Comparison of ENCODE assay signal across 1 cellular context in the genomic region with DNA sequence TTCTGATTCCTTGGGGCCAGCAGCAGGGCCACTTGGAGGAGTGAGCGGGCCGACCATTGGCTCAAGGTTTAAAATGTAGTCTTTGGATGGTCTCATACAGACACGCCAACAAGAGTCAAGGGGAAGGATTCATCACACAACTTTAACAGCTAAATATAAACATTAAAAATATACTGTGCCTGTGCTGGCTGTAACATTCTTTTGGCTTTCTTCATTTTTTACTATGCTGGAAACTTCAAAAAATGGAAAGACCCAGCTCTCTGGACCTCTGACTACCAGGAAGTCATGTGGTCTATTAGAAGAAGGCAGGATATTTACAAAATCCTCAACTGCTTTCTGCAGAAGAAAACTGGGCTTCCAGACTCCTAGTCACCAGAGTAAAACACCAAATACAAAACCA.
TF ChIP-seq lines count a peak whose summit lies in the region.

No MANE protein-coding gene starts in this region.

TF ChIP-seq in GM23338, 12 proteins besides CTCF, POLR2A, EP300 and RAD21 (continued from another document):
- TF ChIP-seq, protein P1, sequence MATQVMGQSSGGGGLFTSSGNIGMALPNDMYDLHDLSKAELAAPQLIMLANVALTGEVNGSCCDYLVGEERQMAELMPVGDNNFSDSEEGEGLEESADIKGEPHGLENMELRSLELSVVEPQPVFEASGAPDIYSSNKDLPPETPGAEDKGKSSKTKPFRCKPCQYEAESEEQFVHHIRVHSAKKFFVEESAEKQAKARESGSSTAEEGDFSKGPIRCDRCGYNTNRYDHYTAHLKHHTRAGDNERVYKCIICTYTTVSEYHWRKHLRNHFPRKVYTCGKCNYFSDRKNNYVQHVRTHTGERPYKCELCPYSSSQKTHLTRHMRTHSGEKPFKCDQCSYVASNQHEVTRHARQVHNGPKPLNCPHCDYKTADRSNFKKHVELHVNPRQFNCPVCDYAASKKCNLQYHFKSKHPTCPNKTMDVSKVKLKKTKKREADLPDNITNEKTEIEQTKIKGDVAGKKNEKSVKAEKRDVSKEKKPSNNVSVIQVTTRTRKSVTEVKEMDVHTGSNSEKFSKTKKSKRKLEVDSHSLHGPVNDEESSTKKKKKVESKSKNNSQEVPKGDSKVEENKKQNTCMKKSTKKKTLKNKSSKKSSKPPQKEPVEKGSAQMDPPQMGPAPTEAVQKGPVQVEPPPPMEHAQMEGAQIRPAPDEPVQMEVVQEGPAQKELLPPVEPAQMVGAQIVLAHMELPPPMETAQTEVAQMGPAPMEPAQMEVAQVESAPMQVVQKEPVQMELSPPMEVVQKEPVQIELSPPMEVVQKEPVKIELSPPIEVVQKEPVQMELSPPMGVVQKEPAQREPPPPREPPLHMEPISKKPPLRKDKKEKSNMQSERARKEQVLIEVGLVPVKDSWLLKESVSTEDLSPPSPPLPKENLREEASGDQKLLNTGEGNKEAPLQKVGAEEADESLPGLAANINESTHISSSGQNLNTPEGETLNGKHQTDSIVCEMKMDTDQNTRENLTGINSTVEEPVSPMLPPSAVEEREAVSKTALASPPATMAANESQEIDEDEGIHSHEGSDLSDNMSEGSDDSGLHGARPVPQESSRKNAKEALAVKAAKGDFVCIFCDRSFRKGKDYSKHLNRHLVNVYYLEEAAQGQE (IDR thresholded peaks at IDR 0.05; ENCODE audit: unreplicated experiment), result no peak
- TF ChIP-seq NANOG (IDR thresholded peaks at IDR 0.05; ENCODE audit: borderline replicate concordance) (no peak), STAT1 (IDR thresholded peaks at IDR 0.05; ENCODE audit: unreplicated experiment) (no peak), ZNF114 (CRISPR knock-in tag; IDR thresholded peaks at IDR 0.05) (no peak)
- TF ChIP-seq, protein P2, sequence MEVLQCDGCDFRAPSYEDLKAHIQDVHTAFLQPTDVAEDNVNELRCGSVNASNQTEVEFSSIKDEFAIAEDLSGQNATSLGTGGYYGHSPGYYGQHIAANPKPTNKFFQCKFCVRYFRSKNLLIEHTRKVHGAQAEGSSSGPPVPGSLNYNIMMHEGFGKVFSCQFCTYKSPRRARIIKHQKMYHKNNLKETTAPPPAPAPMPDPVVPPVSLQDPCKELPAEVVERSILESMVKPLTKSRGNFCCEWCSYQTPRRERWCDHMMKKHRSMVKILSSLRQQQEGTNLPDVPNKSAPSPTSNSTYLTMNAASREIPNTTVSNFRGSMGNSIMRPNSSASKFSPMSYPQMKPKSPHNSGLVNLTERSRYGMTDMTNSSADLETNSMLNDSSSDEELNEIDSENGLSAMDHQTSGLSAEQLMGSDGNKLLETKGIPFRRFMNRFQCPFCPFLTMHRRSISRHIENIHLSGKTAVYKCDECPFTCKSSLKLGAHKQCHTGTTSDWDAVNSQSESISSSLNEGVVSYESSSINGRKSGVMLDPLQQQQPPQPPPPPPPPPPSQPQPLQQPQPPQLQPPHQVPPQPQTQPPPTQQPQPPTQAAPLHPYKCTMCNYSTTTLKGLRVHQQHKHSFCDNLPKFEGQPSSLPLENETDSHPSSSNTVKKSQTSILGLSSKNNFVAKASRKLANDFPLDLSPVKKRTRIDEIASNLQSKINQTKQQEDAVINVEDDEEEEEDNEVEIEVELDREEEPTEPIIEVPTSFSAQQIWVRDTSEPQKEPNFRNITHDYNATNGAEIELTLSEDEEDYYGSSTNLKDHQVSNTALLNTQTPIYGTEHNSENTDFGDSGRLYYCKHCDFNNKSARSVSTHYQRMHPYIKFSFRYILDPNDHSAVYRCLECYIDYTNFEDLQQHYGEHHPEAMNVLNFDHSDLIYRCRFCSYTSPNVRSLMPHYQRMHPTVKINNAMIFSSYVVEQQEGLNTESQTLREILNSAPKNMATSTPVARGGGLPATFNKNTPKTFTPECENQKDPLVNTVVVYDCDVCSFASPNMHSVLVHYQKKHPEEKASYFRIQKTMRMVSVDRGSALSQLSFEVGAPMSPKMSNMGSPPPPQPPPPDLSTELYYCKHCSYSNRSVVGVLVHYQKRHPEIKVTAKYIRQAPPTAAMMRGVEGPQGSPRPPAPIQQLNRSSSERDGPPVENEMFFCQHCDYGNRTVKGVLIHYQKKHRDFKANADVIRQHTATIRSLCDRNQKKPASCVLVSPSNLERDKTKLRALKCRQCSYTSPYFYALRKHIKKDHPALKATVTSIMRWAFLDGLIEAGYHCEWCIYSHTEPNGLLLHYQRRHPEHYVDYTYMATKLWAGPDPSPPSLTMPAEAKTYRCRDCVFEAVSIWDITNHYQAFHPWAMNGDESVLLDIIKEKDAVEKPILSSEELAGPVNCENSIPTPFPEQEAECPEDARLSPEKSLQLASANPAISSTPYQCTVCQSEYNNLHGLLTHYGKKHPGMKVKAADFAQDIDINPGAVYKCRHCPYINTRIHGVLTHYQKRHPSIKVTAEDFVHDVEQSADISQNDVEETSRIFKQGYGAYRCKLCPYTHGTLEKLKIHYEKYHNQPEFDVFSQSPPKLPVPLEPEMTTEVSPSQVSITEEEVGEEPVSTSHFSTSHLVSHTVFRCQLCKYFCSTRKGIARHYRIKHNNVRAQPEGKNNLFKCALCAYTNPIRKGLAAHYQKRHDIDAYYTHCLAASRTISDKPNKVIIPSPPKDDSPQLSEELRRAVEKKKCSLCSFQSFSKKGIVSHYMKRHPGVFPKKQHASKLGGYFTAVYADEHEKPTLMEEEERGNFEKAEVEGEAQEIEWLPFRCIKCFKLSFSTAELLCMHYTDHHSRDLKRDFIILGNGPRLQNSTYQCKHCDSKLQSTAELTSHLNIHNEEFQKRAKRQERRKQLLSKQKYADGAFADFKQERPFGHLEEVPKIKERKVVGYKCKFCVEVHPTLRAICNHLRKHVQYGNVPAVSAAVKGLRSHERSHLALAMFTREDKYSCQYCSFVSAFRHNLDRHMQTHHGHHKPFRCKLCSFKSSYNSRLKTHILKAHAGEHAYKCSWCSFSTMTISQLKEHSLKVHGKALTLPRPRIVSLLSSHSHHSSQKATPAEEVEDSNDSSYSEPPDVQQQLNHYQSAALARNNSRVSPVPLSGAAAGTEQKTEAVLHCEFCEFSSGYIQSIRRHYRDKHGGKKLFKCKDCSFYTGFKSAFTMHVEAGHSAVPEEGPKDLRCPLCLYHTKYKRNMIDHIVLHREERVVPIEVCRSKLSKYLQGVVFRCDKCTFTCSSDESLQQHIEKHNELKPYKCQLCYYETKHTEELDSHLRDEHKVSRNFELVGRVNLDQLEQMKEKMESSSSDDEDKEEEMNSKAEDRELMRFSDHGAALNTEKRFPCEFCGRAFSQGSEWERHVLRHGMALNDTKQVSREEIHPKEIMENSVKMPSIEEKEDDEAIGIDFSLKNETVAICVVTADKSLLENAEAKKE (CRISPR knock-in tag; IDR thresholded peaks at IDR 0.05), result no peak
- TF ChIP-seq, protein P3, sequence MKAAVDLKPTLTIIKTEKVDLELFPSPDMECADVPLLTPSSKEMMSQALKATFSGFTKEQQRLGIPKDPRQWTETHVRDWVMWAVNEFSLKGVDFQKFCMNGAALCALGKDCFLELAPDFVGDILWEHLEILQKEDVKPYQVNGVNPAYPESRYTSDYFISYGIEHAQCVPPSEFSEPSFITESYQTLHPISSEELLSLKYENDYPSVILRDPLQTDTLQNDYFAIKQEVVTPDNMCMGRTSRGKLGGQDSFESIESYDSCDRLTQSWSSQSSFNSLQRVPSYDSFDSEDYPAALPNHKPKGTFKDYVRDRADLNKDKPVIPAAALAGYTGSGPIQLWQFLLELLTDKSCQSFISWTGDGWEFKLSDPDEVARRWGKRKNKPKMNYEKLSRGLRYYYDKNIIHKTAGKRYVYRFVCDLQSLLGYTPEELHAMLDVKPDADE (IDR thresholded peaks at IDR 0.05), result no peak
